8 cellular contexts compared by ENCODE assay signal in genomic region chr1:243101551-243102050, GRCh38.
A peak's percentile ranks its signal among the peaks of the same experiment; 100 is the strongest.
DNase-seq lines count a peak whose midpoint lies in the region; ATAC-seq and TF ChIP-seq lines count a peak whose summit lies in the region.
"Not testable (repeated sequence)": the region's sequence is repeated elsewhere in the genome, so short reads cannot be mapped to it uniquely, and the experiment has no call there.

No MANE protein-coding gene starts in this region.

- not testable (repeated sequence) for H3K36me3 Mint-ChIP-seq in dendritic cell treated with granulocyte-macrophage colony-stimulating factor and Interleukin-4, amounts not matched to agents 40 ng/mL and 50 ng/mL, for 4 days (ENCODE audit: low read depth)

- peak overlapping the region; percentile 77 for H3K27ac Mint-ChIP-seq in dendritic cell treated with granulocyte-macrophage colony-stimulating factor and Interleukin-4, amounts not matched to agents 40 ng/mL and 50 ng/mL, for 4 days

- ATAC-seq in GM19468 (IDR thresholded peaks at IDR 0.05; ENCODE audit: extremely low read depth, unreplicated experiment) (peak; percentile 26), HG03439 (IDR thresholded peaks at IDR 0.05; ENCODE audit: unreplicated experiment) (peak; percentile 79), right lobe of liver (peak in 2 of 4 donors; percentile 27 to 61)

- not testable (repeated sequence) for TF ChIP-seq CTCF in BE2C (IDR thresholded peaks at IDR 0.05; ENCODE audit: low read depth, low read length); right lobe of liver (IDR thresholded peaks at IDR 0.05)

- H3K4me1 Mint-ChIP-seq in dendritic cell treated with granulocyte-macrophage colony-stimulating factor and Interleukin-4, amounts not matched to agents 40 ng/mL and 50 ng/mL, for 4 days (ENCODE audit: low read depth), result not testable (repeated sequence)

- H3K4me1 ChIP-seq in BE2C, right lobe of liver: not testable (repeated sequence)

- H3K27me3 Mint-ChIP-seq in dendritic cell treated with granulocyte-macrophage colony-stimulating factor and Interleukin-4, amounts not matched to agents 40 ng/mL and 50 ng/mL, for 4 days, result not testable (repeated sequence)

- not testable (repeated sequence) for H3K27me3 ChIP-seq in BE2C, right lobe of liver

- DNase-seq in BE2C (peak; percentile 83), activated T-cell treated with anti-CD3 and anti-CD28 coated beads for 24 hours (ENCODE audit: low read depth) (peak; percentile 56), right lobe of liver (peak; percentile 19 to 73 (median 57))
- DNase-seq in stimulated activated CD8-positive, alpha-beta memory T cell treated with anti-CD3 and anti-CD28 coated beads, Interleukin-15, amount 100 ng/mL, for 48 hours (ENCODE audit: low read depth in 2 of 2), result peak; percentile 67 to 69

- intact Hi-C loops in dendritic cell treated with granulocyte-macrophage colony-stimulating factor and Interleukin-4, amounts not matched to agents 40 ng/mL and 50 ng/mL, for 4 days (cut with micrococcal nuclease); right lobe of liver (cut with DNase I): not testable (repeated sequence)

- H3K36me3 ChIP-seq in BE2C, right lobe of liver: not testable (repeated sequence)

- H3K4me3 ChIP-seq in BE2C (ENCODE audit: low read depth, low read length) (peak overlapping the region; percentile 53), right lobe of liver (peak overlapping the region in 2 of 3 donors; percentile 11 to 57)

- not testable (repeated sequence) for H3K9me3 ChIP-seq in BE2C, right lobe of liver

- H3K27ac ChIP-seq in right lobe of liver, result not testable (repeated sequence)

- TF ChIP-seq POLR2A in Raji (IDR thresholded peaks at IDR 0.05; ENCODE audit: insufficient read depth, low read depth, low read length), result peak; percentile 57
- TF ChIP-seq POLR2A in right lobe of liver (IDR thresholded peaks at IDR 0.05), result not testable (repeated sequence)

- not testable (repeated sequence) for H3K9me3 Mint-ChIP-seq in dendritic cell treated with granulocyte-macrophage colony-stimulating factor and Interleukin-4, amounts not matched to agents 40 ng/mL and 50 ng/mL, for 4 days

- 52% methylated on average over 21 of the region's 40 CpGs for WGBS in right lobe of liver (ENCODE audit: insufficient coverage, low coverage, low lambda C conversion rate, missing lambda C conversion rate)

- H3K4me3 Mint-ChIP-seq in dendritic cell treated with granulocyte-macrophage colony-stimulating factor and Interleukin-4, amounts not matched to agents 40 ng/mL and 50 ng/mL, for 4 days, result peak overlapping the region; percentile 66
